9 cellular contexts compared by ENCODE assay signal in the genomic region with DNA sequence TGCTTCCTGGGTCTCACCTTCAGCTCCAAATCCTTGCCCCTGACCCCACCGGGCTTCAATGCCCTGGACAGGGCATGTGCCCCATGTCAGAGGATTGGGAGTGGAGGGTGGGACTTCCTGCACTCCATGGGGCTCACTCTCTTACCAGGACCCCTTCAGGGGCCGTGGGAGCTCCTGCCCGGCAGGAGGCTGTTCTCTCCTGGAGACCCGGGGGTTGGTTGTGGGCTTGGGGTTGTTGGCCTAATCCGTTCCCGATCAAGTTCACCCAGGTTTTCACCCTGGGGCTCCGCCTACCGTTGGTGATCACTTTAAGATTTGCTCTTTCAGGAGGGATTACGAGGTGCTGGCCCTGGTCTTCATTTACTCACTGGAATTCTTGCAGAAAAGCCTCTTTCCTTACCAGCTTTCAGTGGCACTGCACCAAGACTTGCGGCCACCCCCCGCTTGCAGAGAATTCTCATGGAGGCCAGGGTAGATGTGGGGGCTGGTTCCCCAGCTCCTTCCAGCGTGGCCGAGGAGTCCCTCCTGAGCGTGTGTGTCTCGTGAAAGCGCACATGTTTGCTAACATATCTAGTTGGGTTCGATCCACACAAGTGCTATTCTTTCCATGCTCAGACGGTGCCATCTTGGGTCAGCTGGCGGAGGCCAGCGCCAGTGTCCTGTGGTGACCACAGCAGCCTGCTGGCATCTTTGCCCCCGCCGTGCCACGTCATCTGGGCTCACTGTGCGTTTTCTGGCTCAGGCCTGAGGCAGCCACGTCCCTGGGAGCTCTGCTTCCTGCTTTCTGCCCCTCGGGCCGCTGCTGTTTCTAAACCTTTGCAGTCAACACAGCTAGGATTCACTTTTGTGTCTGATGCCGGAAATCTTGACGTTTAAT. TPM values are rescaled to one million over a fixed set of nuclear protein-coding genes. Genes with fewer than 3 reads are reported as not detected.
DNase-seq lines count a peak whose midpoint lies in the region; ATAC-seq and TF ChIP-seq lines count a peak whose summit lies in the region.
"Had no signal": no experiment of that assay in that cellular context is flagged by ENCODE, and none has a peak within 500 bp of the region (broad histone marks: within the 10 kb centered on the region; RNA-seq: fewer than 3 reads in every experiment).

No MANE protein-coding gene starts in this region.

- H3K36me3 ChIP-seq in BLaER1 treated with 17β-estradiol and CSF1 and Interleukin-3, amounts not matched to agents 10 nM and 100 nM: peaks cover 0 to 9% (median 0%) of the 10 kb centered on the region in 11 experiments; a peak in 3 of 22 replicates
- no peaks in the 10 kb centered on the region for H3K36me3 ChIP-seq in adrenal gland (replicated peaks in 1 of 2)

- DNase-seq in adrenal gland (peak; percentile 83 to 94 (median 90)), right cardiac atrium (peak in 2 of 3 donors; percentile 60 to 63), retinal pigment epithelial cell (ENCODE audit: low read depth) (no peak), amygdala (lab: John Stamatoyannopoulos, UW) (no peak), HT-29 (ENCODE audit: low spot score) (no peak), mucosa of gallbladder (ENCODE audit: low spot score) (no peak)
- no peak for DNase-seq in activated effector memory CD4-positive, alpha-beta T cell treated with Interleukin-2 at 50 U/mL for 16 hours
- DNase-seq: foreskin fibroblast had no signal

- intact Hi-C loops in adrenal gland (cut with DNase I) (no loop called here), right cardiac atrium (cut with DNase I) (no loop called here)

- H4K20me1 ChIP-seq in BLaER1 treated with 17β-estradiol and CSF1 and Interleukin-3, amounts not matched to agents 10 nM and 100 nM: peaks cover 0 to 86% (median 9%) of the 10 kb centered on the region in 11 experiments; a peak in 11 of 22 replicates

- peak overlapping the region in 7 of 11 experiments; percentile 26 to 68 (median 45); a peak in 10 of 22 replicates for H3K27ac ChIP-seq in BLaER1 treated with 17β-estradiol and CSF1 and Interleukin-3, amounts not matched to agents 10 nM and 100 nM
- peak overlapping the region; percentile 89 to 98 (median 94) for H3K27ac ChIP-seq in adrenal gland
- H3K27ac ChIP-seq in right cardiac atrium (ENCODE audit: low read length): no peak overlapping the region

- peak overlapping the region in 8 of 11 experiments; percentile 37 to 72 (median 49); a peak in 7 of 22 replicates for H3K9ac ChIP-seq in BLaER1 treated with 17β-estradiol and CSF1 and Interleukin-3, amounts not matched to agents 10 nM and 100 nM

- ATAC-seq in right cardiac atrium: no peak

- H3K4me2 ChIP-seq in BLaER1 treated with 17β-estradiol and CSF1 and Interleukin-3, amounts not matched to agents 10 nM and 100 nM: peak overlapping the region; percentile 82 to 99 (median 96)

- peaks cover 96 to 100% (median 100%) of the 10 kb centered on the region in 10 experiments for H3K4me1 ChIP-seq in BLaER1 treated with 17β-estradiol and CSF1 and Interleukin-3, amounts not matched to agents 10 nM and 100 nM
- peaks cover 75 to 87% of the 10 kb centered on the region in 2 donors for H3K4me1 ChIP-seq in adrenal gland (replicated peaks in 1 of 2)
- no peaks in the 10 kb centered on the region for H3K4me1 ChIP-seq in right cardiac atrium (ENCODE audit: control insufficient read depth, insufficient read depth, low read length)

- 0 out of 20 replicates have a peak overlapping the region, but pooled peaks of 1 of the 10 experiments have one; percentile 4 for H3K4me3 ChIP-seq in BLaER1 treated with 17β-estradiol and CSF1 and Interleukin-3, amounts not matched to agents 10 nM and 100 nM
- no peak overlapping the region for H3K4me3 ChIP-seq in adrenal gland
- H3K4me3 ChIP-seq in right cardiac atrium (ENCODE audit: low read length): no peak overlapping the region
- H3K4me3 ChIP-seq in retinal pigment epithelial cell (ENCODE audit: low read length): no peak overlapping the region

- 0 out of 22 replicates have a peak, but pooled peaks cover 0 to 6% (median 0%) of the 10 kb centered on the region in 11 experiments for H3K27me3 ChIP-seq in BLaER1 treated with 17β-estradiol and CSF1 and Interleukin-3, amounts not matched to agents 10 nM and 100 nM
- H3K27me3 ChIP-seq in adrenal gland (no peaks in the 10 kb centered on the region), right cardiac atrium (ENCODE audit: control insufficient read depth, insufficient read depth) (no peaks in the 10 kb centered on the region)

- TF ChIP-seq CTCF in adrenal gland (IDR thresholded peaks at IDR 0.05): no peak
- peak; percentile 12 for TF ChIP-seq CTCF in retinal pigment epithelial cell (conservative IDR thresholded peaks at IDR 0.05; ENCODE audit: low read depth, low read length)

- H3K9me3 ChIP-seq in BLaER1 treated with 17β-estradiol and CSF1 and Interleukin-3, amounts not matched to agents 10 nM and 100 nM (replicated peaks in 1 of 11): no peaks in the 10 kb centered on the region
- H3K9me3 ChIP-seq in adrenal gland (replicated peaks in 1 of 3) (no peaks in the 10 kb centered on the region), right cardiac atrium (ENCODE audit: control insufficient read depth, low read length) (no peaks in the 10 kb centered on the region)

- TF ChIP-seq POLR2A in adrenal gland (IDR thresholded peaks at IDR 0.05): no peak

- WGBS in adrenal gland, 4 donors: 50 to 62% (median 53%) methylated on average over 28 to 29 of the region's 29 CpGs
- WGBS in right cardiac atrium: 89% methylated on average over 29 of the region's 29 CpGs

RNA-seq across cellular contexts. Expression of a gene that starts 15.6 kb away (rescaled TPM):
- total RNA-seq in adrenal gland: 10 to 100 TPM; 31.6 to 75.3 (median 42.2) TPM
- 10 to 100 TPM in 2 of 3 donors, 1 to 10 TPM in 1; 3.4 to 34.0 (median 33.5) TPM for polyA plus RNA-seq in adrenal gland
- total RNA-seq in right cardiac atrium: 10 to 100 TPM in 2 of 4 donors, 1 to 10 TPM in 2; 7.0 to 10.6 (median 9.6) TPM
- polyA plus RNA-seq in right cardiac atrium: 9.1 TPM
- 73.4 and 79.9 TPM in 2 replicates for total RNA-seq in HT-29 (2014; rRNA removed; shearing (Covaris generic))
- 52.9 TPM for total RNA-seq in mucosa of gallbladder

Comparison
In these comparisons a context has a peak if more than half of its experiments do, and no peak if none do; other contexts are left out.
1. DNase-seq: peak in adrenal gland (7 of 7) and right cardiac atrium (2 of 3); none in retinal pigment epithelial cell (single experiment), activated effector memory CD4-positive, alpha-beta T cell treated with Interleukin-2 at 50 U/mL for 16 hours (single experiment), amygdala (0 of 56), HT-29 (single experiment) and mucosa of gallbladder (single experiment).